In genomic region chr4:74933562-74934015, GRCh38 we compare ENCODE assay signal across 8 cellular contexts. TPM values are rescaled to one million over a fixed set of nuclear protein-coding genes. Genes with fewer than 3 reads are reported as not detected.
DNase-seq lines count a peak whose midpoint lies in the region; ATAC-seq, FAIRE-seq and TF ChIP-seq lines count a peak whose summit lies in the region.

No MANE protein-coding gene starts in this region.

- peak overlapping the region; percentile 75 for H3K4me3 ChIP-seq in SJCRH30
- H3K4me3 ChIP-seq in fibroblast of villous mesenchyme (ENCODE audit: low read depth, low read length), result peak overlapping the region; percentile 63
- peak overlapping the region; percentile 38 to 75 (median 64) for H3K4me3 ChIP-seq in pancreas

- DNase-seq in NOMO-1 treated with DMSO at 0.1 percent for 48 hours (lab: John Stamatoyannopoulos, UW; ENCODE audit: unreplicated experiment) (peak; percentile 11), NOMO-1 treated with dmso at 0.1 percent for 144 hours (lab: John Stamatoyannopoulos, UW; ENCODE audit: unreplicated experiment) (no peak), SJCRH30 (peak; percentile 36 to 54), fibroblast of villous mesenchyme (ENCODE audit: low read depth) (peak; percentile 5), pancreas (peak; percentile 34 to 74 (median 44)), UCSD-AML1 (lab: John Stamatoyannopoulos, UW; ENCODE audit: unreplicated experiment) (no peak)

- H3K9me3 ChIP-seq in SJCRH30 (replicated peaks) (no peaks in the 10 kb centered on the region), pancreas (no peaks in the 10 kb centered on the region)

- H3K36me3 ChIP-seq in SJCRH30 (no peaks in the 10 kb centered on the region), pancreas (no peaks in the 10 kb centered on the region)

- peak overlapping the region; percentile 61 for H3K27ac ChIP-seq in SJCRH30
- H3K27ac ChIP-seq in pancreas, result peak overlapping the region; percentile 68 to 92 (median 85)

- H3K4me1 ChIP-seq in SJCRH30, result peaks cover 4% of the 10 kb centered on the region; the same call in 1 of the 2 replicates
- H3K4me1 ChIP-seq in pancreas, result peaks cover 0 to 4% (median 3%) of the 10 kb centered on the region in 3 donors

- no peaks in the 10 kb centered on the region for H3K27me3 ChIP-seq in SJCRH30
- no peaks in the 10 kb centered on the region for H3K27me3 ChIP-seq in pancreas

- ATAC-seq in pancreas, result peak; percentile 39 to 57 (median 48)
- no peak for ATAC-seq in HG03342 (IDR thresholded peaks at IDR 0.05; ENCODE audit: unreplicated experiment)
- no peak for ATAC-seq in HG02970 (IDR thresholded peaks at IDR 0.05; ENCODE audit: low FRiP score, unreplicated experiment)

- intact Hi-C loops in pancreas (cut with DNase I), result no loop called here

- WGBS in pancreas, 2 donors, result 0% methylated on average over 28 of the region's 28 CpGs

- TF ChIP-seq CTCF in fibroblast of villous mesenchyme (IDR thresholded peaks at IDR 0.05; ENCODE audit: insufficient read depth, low read depth, low read length), result no peak
- TF ChIP-seq CTCF in pancreas (IDR thresholded peaks at IDR 0.05), result no peak

- FAIRE-seq in pancreas (lab: Jason Lieb, UNC), result no peak

RNA-seq across cellular contexts. Expression of gene PARM1, which starts 0.7 kb away (rescaled TPM):
- 119 and 128 TPM in 2 replicates for total RNA-seq in SJCRH30 (2014; rRNA removed; shearing (Covaris generic))
- total RNA-seq in fibroblast of villous mesenchyme (0.86 and 1.3 TPM in 2 replicates), pancreas (10 to 100 TPM; 22.0 to 28.0 (median 24.5) TPM)
- 10 to 100 TPM in 1 of 2 donors, 1 to 10 TPM in 1; 8.3 to 29.7 TPM for polyA plus RNA-seq in pancreas

Comparison
In these comparisons a context has a peak if more than half of its experiments do, and no peak if none do; other contexts are left out.
1. DNase-seq: peak in NOMO-1 treated with DMSO at 0.1 percent for 48 hours (single experiment), SJCRH30 (2 of 2), fibroblast of villous mesenchyme (single experiment) and pancreas (6 of 6); none in NOMO-1 treated with dmso at 0.1 percent for 144 hours (single experiment) and UCSD-AML1 (single experiment).
2. ATAC-seq: peak in pancreas (4 of 4); none in HG03342 (single experiment) and HG02970 (single experiment).
3. RNA of gene PARM1, which starts 0.7 kb away (total RNA-seq): 119 to 128 TPM in SJCRH30 and 22.0 to 28.0 TPM in pancreas; 0.86 to 1.3 TPM in fibroblast of villous mesenchyme; every median in the first group is over 10 times any median in the second.
4. Peak in every context shown above with its lines, with median percentiles within 50 percentile points of each other: H3K4me3 ChIP-seq.